In genomic region chr6:98783578-98783977, GRCh38 we compare ENCODE assay signal across 3 cellular contexts.
TF ChIP-seq lines count a peak whose summit lies in the region.

No MANE protein-coding gene starts in this region.

TF ChIP-seq in HepG2, 621 proteins besides CTCF, POLR2A, EP300 and RAD21:
- TF ChIP-seq NFIC (IDR thresholded peaks at IDR 0.05; ENCODE audit: low read length), result no peak
- TF ChIP-seq, protein P1, sequence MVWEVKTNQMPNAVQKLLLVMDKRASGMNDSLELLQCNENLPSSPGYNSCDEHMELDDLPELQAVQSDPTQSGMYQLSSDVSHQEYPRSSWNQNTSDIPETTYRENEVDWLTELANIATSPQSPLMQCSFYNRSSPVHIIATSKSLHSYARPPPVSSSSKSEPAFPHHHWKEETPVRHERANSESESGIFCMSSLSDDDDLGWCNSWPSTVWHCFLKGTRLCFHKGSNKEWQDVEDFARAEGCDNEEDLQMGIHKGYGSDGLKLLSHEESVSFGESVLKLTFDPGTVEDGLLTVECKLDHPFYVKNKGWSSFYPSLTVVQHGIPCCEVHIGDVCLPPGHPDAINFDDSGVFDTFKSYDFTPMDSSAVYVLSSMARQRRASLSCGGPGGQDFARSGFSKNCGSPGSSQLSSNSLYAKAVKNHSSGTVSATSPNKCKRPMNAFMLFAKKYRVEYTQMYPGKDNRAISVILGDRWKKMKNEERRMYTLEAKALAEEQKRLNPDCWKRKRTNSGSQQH (CRISPR knock-in tag; IDR thresholded peaks at IDR 0.05; ENCODE audit: low read depth), result no peak
- TF ChIP-seq CREB1 (IDR thresholded peaks at IDR 0.05), result peak; percentile 94
- no peak for TF ChIP-seq CREB1 (CRISPR knock-in tag; IDR thresholded peaks at IDR 0.05)
- no peak for TF ChIP-seq RARG (CRISPR knock-in tag; IDR thresholded peaks at IDR 0.05; ENCODE audit: low read depth)
- no peak for TF ChIP-seq ZNF605 (CRISPR knock-in tag; IDR thresholded peaks at IDR 0.05)
- no peak for TF ChIP-seq CREM (IDR thresholded peaks at IDR 0.05)
- TF ChIP-seq CREM (CRISPR knock-in tag; IDR thresholded peaks at IDR 0.05), result no peak
- peak; percentile 93 for TF ChIP-seq ATF7 (IDR thresholded peaks at IDR 0.05)
- no peak for TF ChIP-seq ATF7 (CRISPR knock-in tag; IDR thresholded peaks at IDR 0.05)

TF ChIP-seq in HEK293, 187 proteins besides CTCF, POLR2A, EP300 and RAD21:
- no peak for TF ChIP-seq ZBTB21 (tag by site-specific recombination; IDR thresholded peaks at IDR 0.05)
- peak; percentile 53 for TF ChIP-seq ATF2 (tag by site-specific recombination; IDR thresholded peaks at IDR 0.05; ENCODE audit: low read depth)

TF ChIP-seq in K562, 482 proteins besides CTCF, POLR2A, EP300 and RAD21:
- TF ChIP-seq HOXB6 (CRISPR knock-in tag; IDR thresholded peaks at IDR 0.05; ENCODE audit: borderline replicate concordance), result no peak
- no peak for TF ChIP-seq JUND (IDR thresholded peaks at IDR 0.05; ENCODE audit: borderline replicate concordance, low read depth, low read length)
- TF ChIP-seq JUND (tag; IDR thresholded peaks at IDR 0.05; ENCODE audit: borderline replicate concordance, low read depth, low read length), result peak; percentile 12; the same call in 1 of the 3 replicates
